ENCODE assay signal across 20 cellular contexts in the genomic region with DNA sequence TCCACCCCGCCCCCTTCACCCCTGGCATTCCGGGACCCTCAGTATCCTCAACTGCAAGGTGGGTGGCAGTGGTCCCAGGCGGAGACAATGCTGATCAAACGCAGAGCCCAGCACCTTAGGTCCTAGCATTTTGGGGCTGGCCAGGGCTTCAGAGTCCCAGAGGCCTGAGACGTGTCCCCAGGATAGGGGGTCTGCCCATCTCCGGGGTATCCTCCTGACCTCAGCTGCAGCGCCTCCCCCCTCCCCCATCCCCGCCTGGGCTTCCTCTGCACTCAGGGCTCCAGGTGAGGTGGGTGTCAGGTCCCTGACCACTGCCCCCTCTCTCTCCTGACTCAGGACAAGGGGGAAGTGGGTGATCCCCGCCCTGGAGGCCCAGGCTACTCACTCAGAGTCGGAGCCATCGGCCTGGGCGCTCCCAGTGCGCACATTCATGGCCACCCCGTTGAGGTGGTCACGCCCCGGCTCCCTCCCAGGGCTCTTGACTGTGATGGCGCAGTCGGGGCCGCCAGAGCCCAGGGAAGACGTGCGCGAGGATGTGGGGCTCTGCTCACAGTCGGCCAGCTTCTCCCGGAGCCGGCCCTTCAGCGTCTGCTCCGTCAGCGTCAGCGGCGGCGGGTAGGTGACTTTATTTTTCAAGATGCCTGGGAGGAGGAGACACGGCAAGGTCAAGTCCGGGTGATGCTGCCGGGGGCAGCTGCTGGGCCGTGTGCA. TPM values are rescaled to one million over a fixed set of nuclear protein-coding genes. Genes with fewer than 3 reads are reported as not detected.
A peak's percentile ranks its signal among the peaks of the same experiment; 100 is the strongest.
DNase-seq lines count a peak whose midpoint lies in the region; ATAC-seq and TF ChIP-seq lines count a peak whose summit lies in the region.
"Had no signal": no experiment of that assay in that cellular context is flagged by ENCODE, and none has a peak within 500 bp of the region (broad histone marks: within the 10 kb centered on the region; RNA-seq: fewer than 3 reads in every experiment).

No MANE protein-coding gene starts in this region.

- TF ChIP-seq CTCF in left ventricle myocardium inferior (IDR thresholded peaks at IDR 0.05; ENCODE audit: borderline replicate concordance) (no peak), gastroesophageal sphincter (IDR thresholded peaks at IDR 0.05) (no peak)

- ATAC-seq in right cardiac atrium (no peak), left lobe of liver (no peak), gastroesophageal sphincter (no peak)
- ATAC-seq in stimulated activated naive CD8-positive, alpha-beta T cell treated with anti-CD3 and anti-CD28 coated beads, Interleukin-15, amount 100 ng/mL, for 72 hours, result no peak
- no peak for ATAC-seq in stimulated activated naive CD8-positive, alpha-beta T cell treated with anti-CD3 and anti-CD28 coated beads, Interleukin-15, Interleukin-2, amounts not matched to agents 100 U/mL and 50 U/mL, for 24 hours
- ATAC-seq: K562 had no signal

- no peaks in the 10 kb centered on the region for H3K4me1 ChIP-seq in right cardiac atrium (ENCODE audit: control insufficient read depth, insufficient read depth, low read length)
- H3K4me1 ChIP-seq in left ventricle myocardium inferior, result no peaks in the 10 kb centered on the region
- H3K4me1 ChIP-seq in gastroesophageal sphincter, result no peaks in the 10 kb centered on the region
- H3K4me1 ChIP-seq: Caco-2, HAP-1 had no signal

- H3K27ac ChIP-seq in right cardiac atrium (ENCODE audit: low read length) (no peak overlapping the region), left ventricle myocardium inferior (replicated peaks) (no peak overlapping the region), gastroesophageal sphincter (no peak overlapping the region)
- H3K27ac ChIP-seq: HL-60, PC-9 had no signal

- H3K27ac Mint-ChIP-seq in stimulated activated naive CD8-positive, alpha-beta T cell treated with anti-CD3 and anti-CD28 coated beads, Interleukin-15, amount 100 ng/mL, for 72 hours, result no peak overlapping the region
- H3K27ac Mint-ChIP-seq: CD4-positive, alpha-beta memory T cell had no signal

- H3K4me3 Mint-ChIP-seq in stimulated activated naive CD8-positive, alpha-beta T cell treated with anti-CD3 and anti-CD28 coated beads, Interleukin-15, amount 100 ng/mL, for 72 hours, result no peak overlapping the region
- H3K4me3 Mint-ChIP-seq: CD4-positive, alpha-beta memory T cell had no signal

- no peaks in the 10 kb centered on the region for H3K36me3 ChIP-seq in left ventricle myocardium inferior
- peaks cover 0 to 9% of the 10 kb centered on the region in 2 donors for H3K36me3 ChIP-seq in gastroesophageal sphincter

- intact Hi-C loops in right cardiac atrium (cut with DNase I), result no loop called here
- intact Hi-C loops in left ventricle myocardium inferior (cut with micrococcal nuclease), result loop anchor here (10.0 kb wide), 1 partner anchor 181 kb away; no protein-coding TSS in a partner anchor

- TF ChIP-seq POLR2A in gastroesophageal sphincter (IDR thresholded peaks at IDR 0.05), result no peak

- no peak for TF ChIP-seq EP300 in gastroesophageal sphincter (IDR thresholded peaks at IDR 0.05)

- no peaks in the 10 kb centered on the region for H3K9me3 Mint-ChIP-seq in stimulated activated naive CD8-positive, alpha-beta T cell treated with anti-CD3 and anti-CD28 coated beads, Interleukin-15, amount 100 ng/mL, for 72 hours

- H3K27me3 Mint-ChIP-seq in stimulated activated naive CD8-positive, alpha-beta T cell treated with anti-CD3 and anti-CD28 coated beads, Interleukin-15, amount 100 ng/mL, for 72 hours, result peaks cover 16% of the 10 kb centered on the region

- peaks cover 14% of the 10 kb centered on the region for H3K4me1 Mint-ChIP-seq in stimulated activated naive CD8-positive, alpha-beta T cell treated with anti-CD3 and anti-CD28 coated beads, Interleukin-15, amount 100 ng/mL, for 72 hours

- H3K4me3 ChIP-seq in right cardiac atrium (ENCODE audit: low read length), result no peak overlapping the region
- no peak overlapping the region for H3K4me3 ChIP-seq in left ventricle myocardium inferior
- H3K4me3 ChIP-seq in gastroesophageal sphincter, result no peak overlapping the region
- H3K4me3 ChIP-seq: HAP-1, K562, PC-9 had no signal

- H3K9me3 ChIP-seq in right cardiac atrium (ENCODE audit: control insufficient read depth, low read length), result no peaks in the 10 kb centered on the region
- H3K9me3 ChIP-seq in left ventricle myocardium inferior (replicated peaks), result no peaks in the 10 kb centered on the region
- H3K9me3 ChIP-seq in gastroesophageal sphincter, result no peaks in the 10 kb centered on the region
- H3K9me3 ChIP-seq: Caco-2, HAP-1 had no signal

- WGBS in right cardiac atrium, result 85% methylated on average over 35 of the region's 35 CpGs
- WGBS in gastroesophageal sphincter (ENCODE audit: low coverage in 1 of 2), 2 donors, result no CpG with 5 or more reads among the region's 35 CpGs

- peak in 2 of 3 donors; percentile 50 to 51 for DNase-seq in right cardiac atrium
- DNase-seq in left ventricle myocardium inferior, result no peak
- DNase-seq in NCI-H2227 treated with DMSO at 0.1 percent for 48 hours (lab: John Stamatoyannopoulos, UW), result peak; percentile 1
- peak; percentile 43 for DNase-seq in left lobe of liver (ENCODE audit: low spot score)
- DNase-seq in stimulated activated naive CD8-positive, alpha-beta T cell treated with anti-CD3 and anti-CD28 coated beads, Interleukin-15, amount 100 ng/mL, for 72 hours, result no peak
- no peak for DNase-seq in stimulated activated naive CD8-positive, alpha-beta T cell treated with anti-CD3 and anti-CD28 coated beads, Interleukin-15, Interleukin-2, amounts not matched to agents 100 U/mL and 50 U/mL, for 24 hours
- DNase-seq: Caco-2; CD4-positive, alpha-beta memory T cell; NCI-H1092; NCI-H1436; NCI-H187 treated with DMSO at 0.1 percent for 48 hours; NCI-H2171; NCI-H446 treated with DMSO at 0.1 percent for 48 hours; NCI-H526 treated with DMSO at 0.1 percent for 48 hours; PC-9; RPMI8226 had no signal

- H3K27me3 ChIP-seq in right cardiac atrium (ENCODE audit: control insufficient read depth, insufficient read depth) (no peaks in the 10 kb centered on the region), left ventricle myocardium inferior (ENCODE audit: low read depth) (peaks cover 30% of the 10 kb centered on the region), gastroesophageal sphincter (peaks cover 33% of the 10 kb centered on the region)

RNA-seq across cellular contexts. Expression of a gene that starts 28.3 kb away (rescaled TPM):
- total RNA-seq in right cardiac atrium (10 to 100 TPM; 31.5 to 48.7 (median 38.9) TPM), left ventricle myocardium inferior (42.0 TPM), left lobe of liver (23.6 TPM), gastroesophageal sphincter (10 to 100 TPM in 3 of 4 donors, 1 to 10 TPM in 1; 9.9 to 33.8 (median 24.6) TPM)
- 40.2 TPM for polyA plus RNA-seq in right cardiac atrium

Comparison
In these comparisons a context has a peak if more than half of its experiments do, and no peak if none do; other contexts are left out.
1. DNase-seq: peak in right cardiac atrium (2 of 3), NCI-H2227 treated with DMSO at 0.1 percent for 48 hours (single experiment) and left lobe of liver (single experiment); none in left ventricle myocardium inferior (single experiment), stimulated activated naive CD8-positive, alpha-beta T cell treated with anti-CD3 and anti-CD28 coated beads, Interleukin-15, amount 100 ng/mL, for 72 hours (0 of 2) and stimulated activated naive CD8-positive, alpha-beta T cell treated with anti-CD3 and anti-CD28 coated beads, Interleukin-15, Interleukin-2, amounts not matched to agents 100 U/mL and 50 U/mL, for 24 hours (single experiment).